10 cellular contexts compared by ENCODE assay signal in genomic region chr9:78210841-78211301, GRCh38. TPM values are rescaled to one million over a fixed set of nuclear protein-coding genes. Genes with fewer than 3 reads are reported as not detected.
DNase-seq lines count a peak whose midpoint lies in the region; ATAC-seq and TF ChIP-seq lines count a peak whose summit lies in the region.
"Had no signal": no experiment of that assay in that cellular context is flagged by ENCODE, and none has a peak within 500 bp of the region (broad histone marks: within the 10 kb centered on the region; RNA-seq: fewer than 3 reads in every experiment).

No MANE protein-coding gene starts in this region.

- H3K4me1 ChIP-seq in BLaER1 treated with 17β-estradiol and CSF1 and Interleukin-3, amounts not matched to agents 10 nM and 100 nM = peaks cover 10 to 22% (median 19%) of the 10 kb centered on the region in 10 experiments
- H3K4me1 ChIP-seq in PC-3 (ENCODE audit: insufficient read depth, low read length) = no peaks in the 10 kb centered on the region

- no TSS peak for BruUV-seq in PC-3 (replicated peaks; lab: Mats Ljungman, UMichigan)

- H4K20me1 ChIP-seq in BLaER1 treated with 17β-estradiol and CSF1 and Interleukin-3, amounts not matched to agents 10 nM and 100 nM = no peaks in the 10 kb centered on the region
- no peaks in the 10 kb centered on the region for H4K20me1 ChIP-seq in PC-3 (ENCODE audit: low read length)

- no peak overlapping the region for H3K9ac ChIP-seq in BLaER1 treated with 17β-estradiol and CSF1 and Interleukin-3, amounts not matched to agents 10 nM and 100 nM
- H3K9ac ChIP-seq in PC-3 (ENCODE audit: low read length) = no peak overlapping the region

- H3K9me2 ChIP-seq in PC-3 (replicated peaks; ENCODE audit: low read length) = no peaks in the 10 kb centered on the region

- H3K4me3 ChIP-seq in BLaER1 treated with 17β-estradiol and CSF1 and Interleukin-3, amounts not matched to agents 10 nM and 100 nM = no peak overlapping the region
- H3K4me3 ChIP-seq in foreskin fibroblast (ENCODE audit: low read depth in 1 of 2, low read length in 2 of 2) (no peak overlapping the region), PC-3 (ENCODE audit: low read length) (no peak overlapping the region)

- H3K27me3 ChIP-seq in BLaER1 treated with 17β-estradiol and CSF1 and Interleukin-3, amounts not matched to agents 10 nM and 100 nM = no peaks in the 10 kb centered on the region
- no peaks in the 10 kb centered on the region for H3K27me3 ChIP-seq in PC-3 (ENCODE audit: low read length)

- H3K79me2 ChIP-seq in PC-3 (ENCODE audit: low read length) = no peaks in the 10 kb centered on the region

- peaks cover 0 to 9% (median under 1%) of the 10 kb centered on the region in 11 experiments; a peak in 2 of 22 replicates for H3K9me3 ChIP-seq in BLaER1 treated with 17β-estradiol and CSF1 and Interleukin-3, amounts not matched to agents 10 nM and 100 nM (replicated peaks in 1 of 11)
- no peaks in the 10 kb centered on the region for H3K9me3 ChIP-seq in PC-3 (ENCODE audit: low read length)

- ATAC-seq in GM18909 (IDR thresholded peaks at IDR 0.05; ENCODE audit: poor library complexity, unreplicated experiment) (peak; percentile 86), HG02885 (IDR thresholded peaks at IDR 0.05; ENCODE audit: poor library complexity, unreplicated experiment) (peak; percentile 96), PC-3 (no peak)

- POLR2A ChIA-PET in PC-3 (lab: Charles Lee; ENCODE audit: unreplicated experiment) = no interaction called here

- intact Hi-C loops in PC-3 (cut with micrococcal nuclease) = loop anchor here (10.0 kb wide), 1 partner anchor 176 kb away; the partner anchor contains the start of gene GNAQ

- H2AFZ ChIP-seq in PC-3 (ENCODE audit: low read length) = no peak overlapping the region

- TF ChIP-seq CTCF in foreskin fibroblast (IDR thresholded peaks at IDR 0.05; ENCODE audit: low read depth, low read length) = no peak
- no peak for TF ChIP-seq CTCF in PC-3 (conservative IDR thresholded peaks at IDR 0.05; ENCODE audit: low read depth, low read length)

- no peaks in the 10 kb centered on the region for H3F3A ChIP-seq in PC-3 (ENCODE audit: low read length, unreplicated experiment)

- H3K36me3 ChIP-seq in BLaER1 treated with 17β-estradiol and CSF1 and Interleukin-3, amounts not matched to agents 10 nM and 100 nM = no peaks in the 10 kb centered on the region
- H3K36me3 ChIP-seq in PC-3 (ENCODE audit: low read depth, low read length) = no peaks in the 10 kb centered on the region

- H3K27ac ChIP-seq in BLaER1 treated with 17β-estradiol and CSF1 and Interleukin-3, amounts not matched to agents 10 nM and 100 nM = no peak overlapping the region
- no peak overlapping the region for H3K27ac ChIP-seq in PC-3 (ENCODE audit: low read length)

- DNase-seq in SW480 (ENCODE audit: low spot score) (peak; percentile 92), foreskin fibroblast (no peak), PC-3 (no peak), hypothalamus (lab: John Stamatoyannopoulos, UW) (no peak)
- no peak for DNase-seq in stimulated activated CD4-positive, alpha-beta T cell treated with anti-CD3 and anti-CD28 coated beads, Interleukin-4, amount 100 ng/mL, for 4 hours
- DNase-seq: GOT3, NCI-H1436 had no signal

- CTCF ChIA-PET in PC-3 (lab: Charles Lee) = no interaction called here

- H3K4me2 ChIP-seq in BLaER1 treated with 17β-estradiol and CSF1 and Interleukin-3, amounts not matched to agents 10 nM and 100 nM = peak overlapping the region; percentile 5 to 72 (median 61); a peak in 21 of 22 replicates
- H3K4me2 ChIP-seq in PC-3 (ENCODE audit: low read length) = no peak overlapping the region

RNA-seq across cellular contexts. Expression of gene CEP78, which starts 25.0 kb away (rescaled TPM):
- 35.2 and 52.5 TPM in 2 replicates for total RNA-seq in PC-3 (2014; rRNA removed)
